In the genomic region with DNA sequence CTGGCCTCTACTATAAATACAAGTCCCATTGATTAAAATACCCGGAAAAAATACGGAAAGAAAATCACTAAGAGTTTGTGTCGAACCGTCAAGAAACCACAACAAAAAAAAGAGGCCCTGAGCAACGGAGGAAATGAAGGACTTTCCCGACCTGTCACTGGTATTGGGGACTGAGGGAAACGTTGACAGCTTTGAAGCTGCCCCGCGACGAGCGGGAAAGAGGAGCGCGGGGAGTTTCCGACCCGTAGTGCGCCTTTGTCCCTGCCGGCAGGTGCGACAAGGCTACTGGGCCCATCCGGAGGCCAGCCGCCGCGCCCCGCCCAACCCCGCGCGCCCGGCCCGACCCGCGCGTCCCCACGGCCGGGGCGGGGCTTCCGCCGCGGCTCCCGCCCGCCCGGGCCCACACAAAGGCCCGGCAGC, we compare ENCODE assay signal across 8 cellular contexts. TPM values are rescaled to one million over a fixed set of nuclear protein-coding genes. Genes with fewer than 3 reads are reported as not detected.
DNase-seq lines count a peak whose midpoint lies in the region; ATAC-seq and TF ChIP-seq lines count a peak whose summit lies in the region.

No MANE protein-coding gene starts in this region.

- H3K27me3 Mint-ChIP-seq in dendritic cell treated with granulocyte-macrophage colony-stimulating factor and Interleukin-4, amounts not matched to agents 40 ng/mL and 50 ng/mL, for 4 days, result no peaks in the 10 kb centered on the region

- peak overlapping the region; percentile 91 to 98 for H3K27ac ChIP-seq in liver (ENCODE audit: low read depth in 1 of 2, low read length in 2 of 2)

- H3K4me1 ChIP-seq in liver (ENCODE audit: control insufficient read depth in 4 of 4, insufficient read depth in 4 of 4, low read length in 3 of 4), result peaks cover 13 to 48% (median 43%) of the 10 kb centered on the region in 4 donors

- H3K9me3 ChIP-seq in liver (ENCODE audit: control insufficient read depth in 4 of 4, low read length in 3 of 4), result no peaks in the 10 kb centered on the region

- H3K4me1 Mint-ChIP-seq in dendritic cell treated with granulocyte-macrophage colony-stimulating factor and Interleukin-4, amounts not matched to agents 40 ng/mL and 50 ng/mL, for 4 days (ENCODE audit: low read depth), result peaks cover 51% of the 10 kb centered on the region

- H3K27me3 ChIP-seq in liver (ENCODE audit: control insufficient read depth in 4 of 4, insufficient read depth in 4 of 4, low read length in 3 of 4), result no peaks in the 10 kb centered on the region

- WGBS in liver, result under 1% methylated on average over 41 of the region's 41 CpGs

- ATAC-seq in GM19035 (IDR thresholded peaks at IDR 0.05; ENCODE audit: unreplicated experiment), result peak; percentile 72
- ATAC-seq in HG03196 (IDR thresholded peaks at IDR 0.05; ENCODE audit: unreplicated experiment), result peak; percentile 83

- H3K9ac ChIP-seq in liver (ENCODE audit: low read depth in 1 of 2, low read length in 2 of 2), result peak overlapping the region; percentile 89 to 99

- DNase-seq in AG20443 (ENCODE audit: low spot score) (peak; percentile 96), NCI-H460 (ENCODE audit: extremely low read depth, low read depth) (peak; percentile 59)
- peak; percentile 90 for DNase-seq in activated CD4-positive, alpha-beta T cell treated with anti-CD3 and anti-CD28 coated beads for 48 hours
- DNase-seq in stimulated activated CD4-positive, alpha-beta T cell treated with anti-CD3 and anti-CD28 coated beads, Interleukin-4, amount 100 ng/mL, for 24 hours, result peak; percentile 82

- no peak for TF ChIP-seq RAD21 in liver (IDR thresholded peaks at IDR 0.05)

- peaks cover 66% of the 10 kb centered on the region for H3K36me3 Mint-ChIP-seq in dendritic cell treated with granulocyte-macrophage colony-stimulating factor and Interleukin-4, amounts not matched to agents 40 ng/mL and 50 ng/mL, for 4 days (ENCODE audit: low read depth)

- no peak for TF ChIP-seq CTCF in liver (IDR thresholded peaks at IDR 0.05; ENCODE audit: low read depth, low read length, missing input control)

- peak overlapping the region; percentile 97 for H3K27ac Mint-ChIP-seq in dendritic cell treated with granulocyte-macrophage colony-stimulating factor and Interleukin-4, amounts not matched to agents 40 ng/mL and 50 ng/mL, for 4 days

- no peaks in the 10 kb centered on the region for H3K9me3 Mint-ChIP-seq in dendritic cell treated with granulocyte-macrophage colony-stimulating factor and Interleukin-4, amounts not matched to agents 40 ng/mL and 50 ng/mL, for 4 days

- H3K4me3 Mint-ChIP-seq in dendritic cell treated with granulocyte-macrophage colony-stimulating factor and Interleukin-4, amounts not matched to agents 40 ng/mL and 50 ng/mL, for 4 days, result peak overlapping the region; percentile 90

- peak overlapping the region; percentile 71 to 99 (median 83) for H3K4me3 ChIP-seq in liver (ENCODE audit: low read depth in 1 of 3, low read length in 3 of 3)

- H3K36me3 ChIP-seq in liver (ENCODE audit: control insufficient read depth in 4 of 4, insufficient read depth in 3 of 4, low read depth in 1 of 4, low read length in 3 of 4), result peaks cover 7 to 31% (median 29%) of the 10 kb centered on the region in 4 donors

- intact Hi-C loops in dendritic cell treated with granulocyte-macrophage colony-stimulating factor and Interleukin-4, amounts not matched to agents 40 ng/mL and 50 ng/mL, for 4 days (cut with micrococcal nuclease), result no loop called here

TF ChIP-seq in liver, 16 proteins besides CTCF, POLR2A, EP300 and RAD21:
- TF ChIP-seq, protein P1, sequence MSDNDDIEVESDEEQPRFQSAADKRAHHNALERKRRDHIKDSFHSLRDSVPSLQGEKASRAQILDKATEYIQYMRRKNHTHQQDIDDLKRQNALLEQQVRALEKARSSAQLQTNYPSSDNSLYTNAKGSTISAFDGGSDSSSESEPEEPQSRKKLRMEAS (IDR thresholded peaks at IDR 0.05), result no peak
- TF ChIP-seq EGR1 (IDR thresholded peaks at IDR 0.05; ENCODE audit: low read depth in 2 of 2) (no peak), SP1 (IDR thresholded peaks at IDR 0.05) (no peak), HNF4G (IDR thresholded peaks at IDR 0.05) (no peak), RXRA (IDR thresholded peaks at IDR 0.05) (no peak), TAF1 (conservative IDR thresholded peaks at IDR 0.05) (peak; percentile 31), NR2F2 (IDR thresholded peaks at IDR 0.05) (no peak), FOXA1 (IDR thresholded peaks at IDR 0.05) (no peak), FOXA2 (IDR thresholded peaks at IDR 0.05) (no peak), GABPA (IDR thresholded peaks at IDR 0.05 in 1 of 2, conservative IDR thresholded peaks at IDR 0.05 in 1 of 2) (peak in 1 of 2 donors; percentile 6), YY1 (IDR thresholded peaks at IDR 0.05) (no peak), JUND (IDR thresholded peaks at IDR 0.05) (no peak), HNF4A (conservative IDR thresholded peaks at IDR 0.05) (no peak)
- TF ChIP-seq, protein P2, sequence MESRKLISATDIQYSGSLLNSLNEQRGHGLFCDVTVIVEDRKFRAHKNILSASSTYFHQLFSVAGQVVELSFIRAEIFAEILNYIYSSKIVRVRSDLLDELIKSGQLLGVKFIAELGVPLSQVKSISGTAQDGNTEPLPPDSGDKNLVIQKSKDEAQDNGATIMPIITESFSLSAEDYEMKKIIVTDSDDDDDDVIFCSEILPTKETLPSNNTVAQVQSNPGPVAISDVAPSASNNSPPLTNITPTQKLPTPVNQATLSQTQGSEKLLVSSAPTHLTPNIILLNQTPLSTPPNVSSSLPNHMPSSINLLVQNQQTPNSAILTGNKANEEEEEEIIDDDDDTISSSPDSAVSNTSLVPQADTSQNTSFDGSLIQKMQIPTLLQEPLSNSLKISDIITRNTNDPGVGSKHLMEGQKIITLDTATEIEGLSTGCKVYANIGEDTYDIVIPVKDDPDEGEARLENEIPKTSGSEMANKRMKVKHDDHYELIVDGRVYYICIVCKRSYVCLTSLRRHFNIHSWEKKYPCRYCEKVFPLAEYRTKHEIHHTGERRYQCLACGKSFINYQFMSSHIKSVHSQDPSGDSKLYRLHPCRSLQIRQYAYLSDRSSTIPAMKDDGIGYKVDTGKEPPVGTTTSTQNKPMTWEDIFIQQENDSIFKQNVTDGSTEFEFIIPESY (IDR thresholded peaks at IDR 0.05), result no peak
- TF ChIP-seq, protein P3, sequence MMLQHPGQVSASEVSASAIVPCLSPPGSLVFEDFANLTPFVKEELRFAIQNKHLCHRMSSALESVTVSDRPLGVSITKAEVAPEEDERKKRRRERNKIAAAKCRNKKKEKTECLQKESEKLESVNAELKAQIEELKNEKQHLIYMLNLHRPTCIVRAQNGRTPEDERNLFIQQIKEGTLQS (IDR thresholded peaks at IDR 0.05), result no peak
- TF ChIP-seq, protein P4, sequence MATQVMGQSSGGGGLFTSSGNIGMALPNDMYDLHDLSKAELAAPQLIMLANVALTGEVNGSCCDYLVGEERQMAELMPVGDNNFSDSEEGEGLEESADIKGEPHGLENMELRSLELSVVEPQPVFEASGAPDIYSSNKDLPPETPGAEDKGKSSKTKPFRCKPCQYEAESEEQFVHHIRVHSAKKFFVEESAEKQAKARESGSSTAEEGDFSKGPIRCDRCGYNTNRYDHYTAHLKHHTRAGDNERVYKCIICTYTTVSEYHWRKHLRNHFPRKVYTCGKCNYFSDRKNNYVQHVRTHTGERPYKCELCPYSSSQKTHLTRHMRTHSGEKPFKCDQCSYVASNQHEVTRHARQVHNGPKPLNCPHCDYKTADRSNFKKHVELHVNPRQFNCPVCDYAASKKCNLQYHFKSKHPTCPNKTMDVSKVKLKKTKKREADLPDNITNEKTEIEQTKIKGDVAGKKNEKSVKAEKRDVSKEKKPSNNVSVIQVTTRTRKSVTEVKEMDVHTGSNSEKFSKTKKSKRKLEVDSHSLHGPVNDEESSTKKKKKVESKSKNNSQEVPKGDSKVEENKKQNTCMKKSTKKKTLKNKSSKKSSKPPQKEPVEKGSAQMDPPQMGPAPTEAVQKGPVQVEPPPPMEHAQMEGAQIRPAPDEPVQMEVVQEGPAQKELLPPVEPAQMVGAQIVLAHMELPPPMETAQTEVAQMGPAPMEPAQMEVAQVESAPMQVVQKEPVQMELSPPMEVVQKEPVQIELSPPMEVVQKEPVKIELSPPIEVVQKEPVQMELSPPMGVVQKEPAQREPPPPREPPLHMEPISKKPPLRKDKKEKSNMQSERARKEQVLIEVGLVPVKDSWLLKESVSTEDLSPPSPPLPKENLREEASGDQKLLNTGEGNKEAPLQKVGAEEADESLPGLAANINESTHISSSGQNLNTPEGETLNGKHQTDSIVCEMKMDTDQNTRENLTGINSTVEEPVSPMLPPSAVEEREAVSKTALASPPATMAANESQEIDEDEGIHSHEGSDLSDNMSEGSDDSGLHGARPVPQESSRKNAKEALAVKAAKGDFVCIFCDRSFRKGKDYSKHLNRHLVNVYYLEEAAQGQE (IDR thresholded peaks at IDR 0.05), result no peak

RNA-seq across cellular contexts. Expression of a gene that starts 0.4 kb away (rescaled TPM):
- 32.1 and 38.2 TPM in 2 replicates for total RNA-seq in NCI-H460 (2014; rRNA removed; shearing (Covaris generic))
- polyA plus RNA-seq in NCI-H460 (2014; cell fraction: nucleus; rRNA removed), result 11.5 and 11.9 TPM in 2 replicates
- 10 to 100 TPM; 57.7 to 65.7 TPM for total RNA-seq in liver
- 10 to 100 TPM in 1 of 2 donors, 1 to 10 TPM in 1; 7.1 to 19.7 TPM for polyA plus RNA-seq in liver

RNA-seq across cellular contexts. Expression of a gene that starts 0.5 kb away (rescaled TPM):
- 173 and 174 TPM in 2 replicates for total RNA-seq in NCI-H460 (2014; rRNA removed; shearing (Covaris generic))
- 243 and 266 TPM in 2 replicates for polyA plus RNA-seq in NCI-H460 (2014; cell fraction: nucleus; rRNA removed)
- 10 to 100 TPM; 26.5 to 82.2 TPM for total RNA-seq in liver
- 10 to 100 TPM; 38.5 to 45.1 TPM for polyA plus RNA-seq in liver

RNA-seq across cellular contexts. Expression of a gene that starts 20.3 kb away (rescaled TPM):
- total RNA-seq in NCI-H460 (2014; rRNA removed; shearing (Covaris generic)), result 53.5 and 58.6 TPM in 2 replicates
- polyA plus RNA-seq in NCI-H460 (2014; cell fraction: nucleus; rRNA removed), result 76.2 and 85.1 TPM in 2 replicates
- total RNA-seq in liver, result 10 to 100 TPM; 33.3 to 77.9 TPM
- polyA plus RNA-seq in liver, result 10 to 100 TPM; 53.2 to 60.3 TPM

RNA-seq across cellular contexts. Expression of a gene that starts 20.6 kb away (rescaled TPM):
- total RNA-seq in NCI-H460 (2014; rRNA removed; shearing (Covaris generic)), result 172 and 198 TPM in 2 replicates
- polyA plus RNA-seq in NCI-H460 (2014; cell fraction: nucleus; rRNA removed), result 108 and 171 TPM in 2 replicates
- 10 to 100 TPM; 42.3 to 65.9 TPM for total RNA-seq in liver
- polyA plus RNA-seq in liver, result 100 to 1,000 TPM; 161 to 227 TPM

Comparison
In these comparisons a context has a peak if more than half of its experiments do, and no peak if none do; other contexts are left out.
1. Peak in every context shown above with its lines: DNase-seq, ATAC-seq, H3K4me3 ChIP-seq and H3K27ac ChIP-seq.